Comparison of ENCODE assay signal across 8 cellular contexts in the genomic region with DNA sequence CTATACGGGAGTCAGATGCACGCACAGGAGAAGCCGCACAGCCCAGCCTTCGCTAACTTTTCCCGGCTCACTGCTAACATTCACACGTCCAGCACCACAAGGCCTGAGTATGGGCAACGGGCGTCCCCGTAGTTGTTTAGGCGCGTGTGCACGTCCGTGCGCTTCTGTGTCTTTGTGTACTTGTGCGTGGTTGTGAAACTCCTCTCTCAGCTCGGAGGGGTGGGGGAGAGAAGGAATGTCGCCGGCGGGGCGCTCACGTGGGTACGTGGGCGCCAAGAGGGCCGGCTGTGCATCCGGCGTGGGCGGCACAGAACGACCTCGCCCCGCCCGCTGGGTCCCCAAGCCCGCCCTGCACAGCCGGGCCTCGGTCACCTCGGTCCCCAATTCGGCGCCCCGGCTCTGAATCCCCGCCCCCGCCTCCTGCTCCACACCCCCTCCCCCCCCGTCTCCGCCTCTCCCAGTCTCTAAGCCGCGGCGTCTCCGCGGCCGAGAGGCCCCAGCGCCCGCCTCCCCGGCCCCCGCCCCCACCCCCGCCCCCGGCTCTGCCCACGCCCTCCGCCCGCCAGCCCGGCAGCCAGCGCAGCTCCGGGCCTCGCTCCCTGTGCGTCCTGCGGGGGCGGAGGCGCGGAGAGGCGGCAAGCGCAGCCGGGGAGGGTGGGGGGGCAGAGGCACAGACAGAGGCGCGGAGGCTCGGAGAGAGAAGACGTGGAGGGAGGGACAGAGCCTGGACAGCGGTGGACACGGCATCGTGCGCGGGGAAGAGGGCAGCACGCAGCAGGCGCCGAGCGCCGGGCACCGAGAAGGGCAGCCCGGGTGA. TPM values are rescaled to one million over a fixed set of nuclear protein-coding genes. Genes with fewer than 3 reads are reported as not detected.
DNase-seq lines count a peak whose midpoint lies in the region; ATAC-seq and TF ChIP-seq lines count a peak whose summit lies in the region.

A gene with protein sequence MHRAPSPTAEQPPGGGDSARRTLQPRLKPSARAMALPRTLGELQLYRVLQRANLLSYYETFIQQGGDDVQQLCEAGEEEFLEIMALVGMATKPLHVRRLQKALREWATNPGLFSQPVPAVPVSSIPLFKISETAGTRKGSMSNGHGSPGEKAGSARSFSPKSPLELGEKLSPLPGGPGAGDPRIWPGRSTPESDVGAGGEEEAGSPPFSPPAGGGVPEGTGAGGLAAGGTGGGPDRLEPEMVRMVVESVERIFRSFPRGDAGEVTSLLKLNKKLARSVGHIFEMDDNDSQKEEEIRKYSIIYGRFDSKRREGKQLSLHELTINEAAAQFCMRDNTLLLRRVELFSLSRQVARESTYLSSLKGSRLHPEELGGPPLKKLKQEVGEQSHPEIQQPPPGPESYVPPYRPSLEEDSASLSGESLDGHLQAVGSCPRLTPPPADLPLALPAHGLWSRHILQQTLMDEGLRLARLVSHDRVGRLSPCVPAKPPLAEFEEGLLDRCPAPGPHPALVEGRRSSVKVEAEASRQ (plus strand): TSS at position 673 of the 817 bp plus-strand sequence. CDS start 158 bp downstream, outside the sequence.

- peak within 1 kb of the TSS; percentile 90 for H3K4me3 ChIP-seq in HUES64 (ENCODE audit: low read length)
- H3K4me3 ChIP-seq in OCI-LY7 (ENCODE audit: low read depth, low read length, poor library complexity, severe bottlenecking), result peak within 1 kb of the TSS; percentile 80
- peak within 1 kb of the TSS; percentile 91 for H3K4me3 ChIP-seq in mononuclear cell (ENCODE audit: low read length)

- no peak for TF ChIP-seq CTCF in OCI-LY7 (conservative IDR thresholded peaks at IDR 0.05; ENCODE audit: low read length)

- POLR2A ChIA-PET in OCI-LY7 (lab: Charles Lee), result interaction anchor here (0.9 to 2.3 kb wide), 4 partner anchors 8 to 23 kb away, joined by 4 to 9 read pairs (median 6); a partner anchor contains a TSS

- ATAC-seq in GM21447 (IDR thresholded peaks at IDR 0.05; ENCODE audit: unreplicated experiment), result peak; percentile 46

- H3K79me2 ChIP-seq in OCI-LY7 (ENCODE audit: insufficient read depth, low read depth, low read length), result no peaks in the 10 kb centered on the region

- H3K9me3 ChIP-seq in HUES64 (ENCODE audit: insufficient read depth, low read depth, low read length) (no peaks in the 10 kb centered on the region), OCI-LY7 (ENCODE audit: low read length) (no peaks in the 10 kb centered on the region), mononuclear cell (ENCODE audit: low read depth, low read length) (no peaks in the 10 kb centered on the region)

- H3K4me2 ChIP-seq in OCI-LY7 (ENCODE audit: low read length), result peak within 1 kb of the TSS; percentile 96

- no peaks in the 10 kb centered on the region for H3K9me2 ChIP-seq in OCI-LY7 (ENCODE audit: insufficient read depth, low read length)

- H3K36me3 ChIP-seq in HUES64 (ENCODE audit: insufficient read depth, low read length) (peaks cover 25% of the 10 kb centered on the region), OCI-LY7 (ENCODE audit: insufficient read depth, low read length) (peaks cover 15% of the 10 kb centered on the region; the same call in 1 of the 2 replicates)

- BruUV-seq in OCI-LY7 (replicated peaks; lab: Mats Ljungman, UMichigan), result no TSS peak

- no peaks in the 10 kb centered on the region for H4K20me1 ChIP-seq in OCI-LY7 (ENCODE audit: insufficient read depth, low read length)

- H3K27me3 ChIP-seq in HUES64 (ENCODE audit: insufficient read depth, low read length), result no peaks in the 10 kb centered on the region
- H3K27me3 ChIP-seq in mononuclear cell (ENCODE audit: insufficient read depth, low read length), result no peaks in the 10 kb centered on the region

- DNase-seq in D341Med (ENCODE audit: low spot score) (peak; percentile 95), OCI-LY7 (ENCODE audit: low spot score) (peak; percentile 96), activated T-cell treated with anti-CD3 and anti-CD28 coated beads for 1 hour (ENCODE audit: low read depth) (peak; percentile 92), epidermal melanocyte (ENCODE audit: insufficient read length, low spot score) (peak; percentile 78)
- peak; percentile 87 to 95 for DNase-seq in stimulated activated CD8-positive, alpha-beta memory T cell treated with anti-CD3 and anti-CD28 coated beads, Interleukin-2, amount 100 ng/mL, for 1 hour (ENCODE audit: low read depth in 2 of 2)

- WGBS in HUES64, result under 1% methylated on average over 75 of the region's 85 CpGs

- intact Hi-C loops in OCI-LY7 (cut with micrococcal nuclease; ENCODE audit: unreplicated experiment), result loop anchor here (1.0 to 5.0 kb wide), 3 partner anchors 24 to 711 kb away; a partner anchor contains a TSS

- CTCF ChIA-PET in OCI-LY7 (lab: Charles Lee; ENCODE audit: unreplicated experiment), result interaction anchor here (0.6 to 1.3 kb wide), 3 partner anchors 15 to 18 kb away, joined by 3 read pairs; no protein-coding TSS in a partner anchor

- H3K4me1 ChIP-seq in HUES64 (ENCODE audit: insufficient read depth, low read length) (peaks cover 13% of the 10 kb centered on the region), OCI-LY7 (ENCODE audit: insufficient read depth, low read length, poor library complexity, severe bottlenecking) (peaks cover 42% of the 10 kb centered on the region), mononuclear cell (ENCODE audit: insufficient read depth, low read length) (peaks cover 49% of the 10 kb centered on the region)

- H3K27ac ChIP-seq in HUES64 (ENCODE audit: low read depth, low read length), result peak within 1 kb of the TSS; percentile 100
- peak within 1 kb of the TSS; percentile 88 for H3K27ac ChIP-seq in OCI-LY7 (ENCODE audit: low read depth, low read length, poor library complexity, severe bottlenecking)

- peak within 1 kb of the TSS; percentile 96 for H2AFZ ChIP-seq in OCI-LY7 (ENCODE audit: low read length)

- H3K9ac ChIP-seq in HUES64 (ENCODE audit: low read depth, low read length), result peak within 1 kb of the TSS; percentile 91

RNA-seq across cellular contexts. Expression of the gene that starts here (rescaled TPM):
- 16.1 TPM for polyA plus RNA-seq in HUES64 (2013, experiment 1 of 2)
- 20.5 TPM for polyA plus RNA-seq in HUES64 (2013, experiment 2 of 2)
- 8.5 and 9.6 TPM in 2 replicates for total RNA-seq in OCI-LY7 (2014; rRNA removed; shearing (Covaris generic))
- total RNA-seq in OCI-LY7 (2022) (4.7 and 6.8 TPM in 2 replicates), mononuclear cell (16.3 TPM)

Comparison
In these comparisons a context has a peak if more than half of its experiments do, and no peak if none do; other contexts are left out.
1. Peak in every context shown above with its lines: DNase-seq, ATAC-seq, H3K4me3 ChIP-seq and H3K27ac ChIP-seq.